21 cellular contexts compared by ENCODE assay signal in genomic region chr2:235612551-235612950, GRCh38.
"Had no signal": no experiment of that assay in that cellular context is flagged by ENCODE, and none has a peak within 500 bp of the region (broad histone marks: within the 10 kb centered on the region; RNA-seq: fewer than 3 reads in every experiment).

No MANE protein-coding gene starts in this region.

- H3K4me1 Mint-ChIP-seq: activated CD4-positive, alpha-beta T cell treated with anti-CD3 and anti-CD28 coated beads for 36 hours had no signal

- H2AFZ ChIP-seq: hepatocyte had no signal

- DNase-seq: activated CD4-positive, alpha-beta T cell treated with anti-CD3 and anti-CD28 coated beads for 36 hours; activated CD4-positive, CD25-positive, alpha-beta regulatory T cell; activated CD8-positive, alpha-beta T cell treated with anti-CD3 and anti-CD28 coated beads, Interleukin-2, amount 10 ng/mL, durations not matched to agents 7 days and 5 days; activated naive CD4-positive, alpha-beta T cell; activated T-cell treated with anti-CD3 and anti-CD28 coated beads for 4 hours; activated T-cell treated with anti-CD3 and anti-CD28 coated beads, Interleukin-2, amount 50 U/mL, for 72 hours; dermis blood vessel endothelial cell; effector CD8-positive, alpha-beta T cell; left cardiac atrium; left ventricle myocardium superior; mammary epithelial cell; naive B cell; occipital lobe; right cardiac atrium; stimulated activated CD4-positive, alpha-beta T cell treated with anti-CD3 and anti-CD28 coated beads, Interleukin-2, amount 100 ng/mL, for 48 hours; stimulated activated naive CD4-positive, alpha-beta T cell treated with Interleukin-2 at 50 U/mL for 16 hours; upper lobe of right lung had no signal

- H3K36me3 Mint-ChIP-seq: activated naive CD4-positive, alpha-beta T cell treated with anti-CD3 and anti-CD28 coated beads, Interleukin-2, amount 50 U/mL, for 72 hours; mesothelial cell of epicardium; naive B cell had no signal

- H3K4me3 Mint-ChIP-seq: activated CD4-positive, alpha-beta T cell treated with anti-CD3 and anti-CD28 coated beads for 36 hours; activated CD8-positive, alpha-beta T cell treated with anti-CD3 and anti-CD28 coated beads, Interleukin-2, amount 10 ng/mL, durations not matched to agents 7 days and 5 days; activated T-cell treated with anti-CD3 and anti-CD28 coated beads, Interleukin-2, amount 50 U/mL, for 72 hours; mesothelial cell of epicardium; naive B cell; neural crest cell had no signal

- H3K4me2 ChIP-seq: hepatocyte had no signal

- H3K27ac ChIP-seq: hepatocyte, upper lobe of right lung had no signal

- H3K36me3 ChIP-seq: upper lobe of right lung had no signal

- H3K27ac Mint-ChIP-seq: activated CD4-positive, alpha-beta T cell treated with anti-CD3 and anti-CD28 coated beads for 36 hours; activated CD8-positive, alpha-beta T cell treated with anti-CD3 and anti-CD28 coated beads, Interleukin-2, amount 10 ng/mL, durations not matched to agents 7 days and 5 days; activated naive CD4-positive, alpha-beta T cell treated with anti-CD3 and anti-CD28 coated beads, Interleukin-2, amount 50 U/mL, for 72 hours; activated T-cell treated with anti-CD3 and anti-CD28 coated beads, Interleukin-2, amount 50 U/mL, for 72 hours; mesothelial cell of epicardium; naive B cell had no signal

- H3K9me3 Mint-ChIP-seq: activated T-cell treated with anti-CD3 and anti-CD28 coated beads, Interleukin-2, amount 50 U/mL, for 72 hours; mesothelial cell of epicardium; neural crest cell had no signal

- H3K4me3 ChIP-seq: hepatocyte, upper lobe of right lung had no signal

- H3K27me3 ChIP-seq: hepatocyte, upper lobe of right lung had no signal

- H3K9me3 ChIP-seq: upper lobe of right lung had no signal
